18 cellular contexts compared by ENCODE assay signal in the genomic region with DNA sequence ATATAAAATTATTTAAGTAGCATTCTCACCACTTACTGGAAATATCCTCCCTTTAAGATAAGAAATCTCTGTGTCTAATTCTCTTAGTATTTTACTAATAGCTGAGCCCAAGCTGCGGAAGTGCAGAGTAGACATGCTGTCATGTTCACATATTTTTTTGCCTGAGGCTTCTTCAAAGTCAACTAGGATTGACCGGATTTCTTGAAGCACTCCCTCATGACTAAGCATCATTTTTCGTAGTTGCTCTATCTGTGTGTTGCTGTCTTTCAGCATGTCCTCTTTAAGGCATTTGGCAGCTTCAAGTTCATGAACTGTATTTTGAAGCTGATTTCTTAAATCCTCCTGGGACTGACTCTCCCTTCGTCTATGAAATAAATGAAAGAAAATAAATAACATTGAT. TPM values are rescaled to one million over a fixed set of nuclear protein-coding genes. Genes with fewer than 3 reads are reported as not detected.
"Had no signal": no experiment of that assay in that cellular context is flagged by ENCODE, and none has a peak within 500 bp of the region (broad histone marks: within the 10 kb centered on the region; RNA-seq: fewer than 3 reads in every experiment).

No MANE protein-coding gene starts in this region.

- H3K36me3 ChIP-seq: ascending aorta, uterus had no signal

- ATAC-seq: activated T-cell treated with anti-CD3 and anti-CD28 coated beads, Interleukin-2, amount 50 U/mL, for 4 hours; stimulated activated naive CD8-positive, alpha-beta T cell treated with anti-CD3 and anti-CD28 coated beads, Interleukin-15, amount 100 ng/mL, for 72 hours had no signal

- H3K4me3 ChIP-seq: ascending aorta, coronary artery, hepatocyte, uterus had no signal

- H3K27me3 ChIP-seq: ascending aorta, hepatocyte, uterus had no signal

- H3K9me3 ChIP-seq: uterus had no signal

- H3K4me1 ChIP-seq: ascending aorta, parathyroid adenoma, uterus had no signal

- H3K27ac ChIP-seq: ascending aorta, coronary artery, hepatocyte, parathyroid adenoma, uterus had no signal

- H3K79me2 ChIP-seq: hepatocyte, parathyroid adenoma had no signal

- DNase-seq: activated CD4-positive, alpha-beta memory T cell treated with anti-CD3 and anti-CD28 coated beads for 36 hours; activated CD4-positive, alpha-beta T cell treated with anti-CD3 and anti-CD28 coated beads for 1 hour; activated effector memory CD4-positive, alpha-beta T cell treated with anti-CD3 and anti-CD28 coated beads, Interleukin-2, amount 50 U/mL, for 16 hours; activated T-cell treated with anti-CD3 and anti-CD28 coated beads, Interleukin-2, amount 50 U/mL, for 4 hours; effector CD8-positive, alpha-beta T cell; kidney glomerular epithelial cell; retina; stimulated activated CD4-positive, alpha-beta T cell treated with anti-CD3 and anti-CD28 coated beads, Interleukin-4, amount 100 ng/mL, for 4 hours; stimulated activated naive CD8-positive, alpha-beta T cell treated with anti-CD3 and anti-CD28 coated beads, Interleukin-15, amount 100 ng/mL, for 72 hours; uterus had no signal

- H3K9ac ChIP-seq: parathyroid adenoma had no signal

- H2AFZ ChIP-seq: hepatocyte, parathyroid adenoma had no signal

RNA-seq across cellular contexts. Expression of a gene that starts 36.9 kb away (rescaled TPM):
- total RNA-seq: activated CD4-positive, alpha-beta memory T cell treated with anti-CD3 and anti-CD28 coated beads for 36 hours; activated T-cell treated with anti-CD3 and anti-CD28 coated beads, Interleukin-2, amount 50 U/mL, for 4 hours; hepatocyte; mesothelial cell of epicardium; myocyte; neural crest cell; T-helper 2 cell treated with Interferon-gamma antibody and Interleukin-4, amounts not matched to agents 100 ng/mL and 5 ng/mL, for 36 hours had no signal

RNA-seq across cellular contexts. Expression of a gene that starts 51.0 kb away (rescaled TPM):
- total RNA-seq: activated CD4-positive, alpha-beta memory T cell treated with anti-CD3 and anti-CD28 coated beads for 36 hours; T-helper 2 cell treated with Interferon-gamma antibody and Interleukin-4, amounts not matched to agents 100 ng/mL and 5 ng/mL, for 36 hours had no signal
